Comparison of ENCODE assay signal across 1 cellular context in the genomic region with DNA sequence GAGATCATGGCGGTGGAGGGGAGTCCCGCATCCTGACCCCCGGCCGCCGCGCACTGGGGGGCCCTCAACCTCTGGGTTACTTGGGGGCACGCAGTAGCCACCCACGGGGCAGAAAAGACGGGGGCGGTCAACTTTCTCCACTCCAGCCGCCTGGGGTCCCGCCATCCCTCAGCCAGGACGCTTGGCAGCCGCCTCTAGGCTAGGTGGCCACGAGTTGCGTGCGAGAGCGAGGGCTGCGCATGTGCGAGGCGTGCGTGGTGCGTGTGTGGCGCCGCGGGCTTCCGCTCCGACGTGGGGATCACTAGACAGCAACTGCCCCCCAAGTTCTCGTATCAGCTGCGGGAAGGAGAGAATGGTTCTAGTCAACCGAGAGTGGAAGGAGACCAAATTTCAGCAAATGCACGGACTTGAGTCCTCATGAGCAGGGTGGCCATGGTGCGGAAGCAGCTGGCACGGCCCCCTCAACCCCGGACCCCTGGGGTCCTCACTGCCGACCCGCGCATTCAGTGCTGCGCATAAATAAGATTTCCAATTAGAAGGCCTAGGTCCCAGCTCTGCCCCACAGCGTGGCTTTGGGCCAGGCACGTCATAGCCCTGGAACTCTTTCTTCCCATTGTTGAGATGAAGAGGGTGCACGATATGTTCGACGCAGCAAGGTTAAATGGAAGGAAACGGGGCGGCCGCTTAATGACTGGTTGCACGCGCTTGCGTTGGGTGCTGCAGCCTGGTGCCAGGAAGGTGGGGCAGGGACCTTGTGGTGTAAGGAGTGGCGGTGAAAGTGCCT.
TF ChIP-seq lines count a peak whose summit lies in the region.

No MANE protein-coding gene starts in this region.

TF ChIP-seq in K562, 482 proteins besides CTCF, POLR2A, EP300 and RAD21 (continued from another document):
- TF ChIP-seq, protein P1, sequence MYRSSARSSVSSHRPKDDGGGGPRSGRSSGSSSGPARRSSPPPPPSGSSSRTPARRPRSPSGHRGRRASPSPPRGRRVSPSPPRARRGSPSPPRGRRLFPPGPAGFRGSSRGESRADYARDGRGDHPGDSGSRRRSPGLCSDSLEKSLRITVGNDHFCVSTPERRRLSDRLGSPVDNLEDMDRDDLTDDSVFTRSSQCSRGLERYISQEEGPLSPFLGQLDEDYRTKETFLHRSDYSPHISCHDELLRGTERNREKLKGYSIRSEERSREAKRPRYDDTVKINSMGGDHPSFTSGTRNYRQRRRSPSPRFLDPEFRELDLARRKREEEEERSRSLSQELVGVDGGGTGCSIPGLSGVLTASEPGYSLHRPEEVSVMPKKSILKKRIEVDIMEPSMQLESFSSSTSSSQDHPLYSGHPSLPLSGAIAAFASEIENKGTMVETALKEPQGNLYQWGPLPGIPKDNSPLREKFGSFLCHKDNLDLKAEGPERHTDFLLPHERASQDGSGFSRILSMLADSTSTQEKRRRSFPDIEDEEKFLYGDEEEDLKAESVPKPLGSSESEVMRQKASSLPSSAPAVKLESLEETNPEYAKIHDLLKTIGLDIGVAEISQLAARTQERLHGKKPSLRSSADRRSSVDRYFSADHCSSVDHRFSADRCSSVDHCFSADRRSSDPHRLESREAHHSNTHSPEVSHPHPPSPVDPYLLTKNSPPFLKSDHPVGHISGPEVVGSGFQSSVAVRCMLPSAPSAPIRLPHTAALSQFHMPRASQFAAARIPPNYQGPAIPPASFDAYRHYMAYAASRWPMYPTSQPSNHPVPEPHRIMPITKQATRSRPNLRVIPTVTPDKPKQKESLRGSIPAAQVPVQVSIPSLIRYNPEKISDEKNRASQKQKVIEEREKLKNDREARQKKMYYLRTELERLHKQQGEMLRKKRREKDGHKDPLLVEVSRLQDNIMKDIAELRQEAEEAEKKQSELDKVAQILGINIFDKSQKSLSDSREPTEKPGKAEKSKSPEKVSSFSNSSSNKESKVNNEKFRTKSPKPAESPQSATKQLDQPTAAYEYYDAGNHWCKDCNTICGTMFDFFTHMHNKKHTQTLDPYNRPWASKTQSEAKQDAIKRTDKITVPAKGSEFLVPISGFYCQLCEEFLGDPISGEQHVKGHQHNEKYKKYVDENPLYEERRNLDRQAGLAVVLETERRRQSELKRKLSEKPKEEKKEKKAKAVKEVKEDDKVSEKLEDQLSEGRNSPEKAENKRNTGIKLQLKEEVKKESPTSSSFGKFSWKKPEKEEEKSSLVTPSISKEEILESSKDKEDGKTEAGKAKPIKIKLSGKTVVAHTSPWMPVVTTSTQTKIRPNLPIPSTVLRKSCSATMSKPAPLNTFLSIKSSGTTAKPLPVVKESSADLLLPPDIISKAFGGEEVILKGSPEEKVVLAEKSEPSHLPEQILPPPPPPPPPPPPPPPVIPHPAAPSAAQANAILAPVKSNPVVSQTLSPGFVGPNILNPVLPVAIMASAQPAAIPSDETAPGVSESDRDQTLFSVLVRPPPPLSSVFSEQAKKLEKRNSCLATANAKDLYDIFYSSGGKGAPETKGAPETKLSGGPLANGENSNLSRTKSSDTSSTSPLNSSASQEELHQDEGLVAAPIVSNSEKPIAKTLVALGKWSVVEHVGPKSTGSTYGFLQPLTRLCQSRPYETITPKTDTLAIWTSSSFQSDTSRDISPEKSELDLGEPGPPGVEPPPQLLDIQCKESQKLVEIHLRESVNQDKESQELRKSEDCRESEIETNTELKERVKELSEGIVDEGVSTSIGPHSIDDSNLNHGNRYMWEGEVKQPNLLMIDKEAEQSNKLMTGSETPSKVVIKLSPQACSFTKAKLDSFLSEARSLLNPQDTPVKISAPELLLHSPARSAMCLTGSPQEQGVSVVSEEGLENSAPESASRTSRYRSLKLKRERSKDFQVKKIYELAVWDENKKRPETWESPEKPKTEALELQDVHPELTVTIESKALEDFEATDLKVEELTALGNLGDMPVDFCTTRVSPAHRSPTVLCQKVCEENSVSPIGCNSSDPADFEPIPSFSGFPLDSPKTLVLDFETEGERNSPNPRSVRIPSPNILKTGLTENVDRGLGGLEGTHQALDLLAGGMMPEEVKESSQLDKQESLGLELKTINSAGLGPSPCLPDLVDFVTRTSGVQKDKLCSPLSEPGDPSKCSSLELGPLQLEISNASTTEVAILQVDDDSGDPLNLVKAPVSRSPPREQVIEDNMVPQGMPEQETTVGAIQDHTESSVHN (IDR thresholded peaks at IDR 0.05; ENCODE audit: borderline replicate concordance in 1 of 2, low read depth in 1 of 2): no peak
- TF ChIP-seq, protein P2, sequence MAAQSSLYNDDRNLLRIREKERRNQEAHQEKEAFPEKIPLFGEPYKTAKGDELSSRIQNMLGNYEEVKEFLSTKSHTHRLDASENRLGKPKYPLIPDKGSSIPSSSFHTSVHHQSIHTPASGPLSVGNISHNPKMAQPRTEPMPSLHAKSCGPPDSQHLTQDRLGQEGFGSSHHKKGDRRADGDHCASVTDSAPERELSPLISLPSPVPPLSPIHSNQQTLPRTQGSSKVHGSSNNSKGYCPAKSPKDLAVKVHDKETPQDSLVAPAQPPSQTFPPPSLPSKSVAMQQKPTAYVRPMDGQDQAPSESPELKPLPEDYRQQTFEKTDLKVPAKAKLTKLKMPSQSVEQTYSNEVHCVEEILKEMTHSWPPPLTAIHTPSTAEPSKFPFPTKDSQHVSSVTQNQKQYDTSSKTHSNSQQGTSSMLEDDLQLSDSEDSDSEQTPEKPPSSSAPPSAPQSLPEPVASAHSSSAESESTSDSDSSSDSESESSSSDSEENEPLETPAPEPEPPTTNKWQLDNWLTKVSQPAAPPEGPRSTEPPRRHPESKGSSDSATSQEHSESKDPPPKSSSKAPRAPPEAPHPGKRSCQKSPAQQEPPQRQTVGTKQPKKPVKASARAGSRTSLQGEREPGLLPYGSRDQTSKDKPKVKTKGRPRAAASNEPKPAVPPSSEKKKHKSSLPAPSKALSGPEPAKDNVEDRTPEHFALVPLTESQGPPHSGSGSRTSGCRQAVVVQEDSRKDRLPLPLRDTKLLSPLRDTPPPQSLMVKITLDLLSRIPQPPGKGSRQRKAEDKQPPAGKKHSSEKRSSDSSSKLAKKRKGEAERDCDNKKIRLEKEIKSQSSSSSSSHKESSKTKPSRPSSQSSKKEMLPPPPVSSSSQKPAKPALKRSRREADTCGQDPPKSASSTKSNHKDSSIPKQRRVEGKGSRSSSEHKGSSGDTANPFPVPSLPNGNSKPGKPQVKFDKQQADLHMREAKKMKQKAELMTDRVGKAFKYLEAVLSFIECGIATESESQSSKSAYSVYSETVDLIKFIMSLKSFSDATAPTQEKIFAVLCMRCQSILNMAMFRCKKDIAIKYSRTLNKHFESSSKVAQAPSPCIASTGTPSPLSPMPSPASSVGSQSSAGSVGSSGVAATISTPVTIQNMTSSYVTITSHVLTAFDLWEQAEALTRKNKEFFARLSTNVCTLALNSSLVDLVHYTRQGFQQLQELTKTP (IDR thresholded peaks at IDR 0.05; ENCODE audit: low read depth in 1 of 2, partially characterized antibody in 2 of 2): no peak
- TF ChIP-seq PYGO2 (tag; IDR thresholded peaks at IDR 0.05) (no peak), FOSL1 (tag; conservative IDR thresholded peaks at IDR 0.05) (no peak), SRSF9 (IDR thresholded peaks at IDR 0.05; ENCODE audit: borderline replicate concordance, low read depth, low read length) (no peak), MCM5 (IDR thresholded peaks at IDR 0.05; ENCODE audit: low read depth) (no peak), ZFPM2 (CRISPR knock-in tag; IDR thresholded peaks at IDR 0.05) (no peak), SMC3 (conservative IDR thresholded peaks at IDR 0.05; ENCODE audit: insufficient read depth, low read depth, low read length) (no peak), MAFF (IDR thresholded peaks at IDR 0.05; ENCODE audit: low read length) (no peak), SNIP1 (IDR thresholded peaks at IDR 0.05; ENCODE audit: low read depth) (no peak), FOXJ2 (tag; IDR thresholded peaks at IDR 0.05) (no peak)
- TF ChIP-seq, protein P3, sequence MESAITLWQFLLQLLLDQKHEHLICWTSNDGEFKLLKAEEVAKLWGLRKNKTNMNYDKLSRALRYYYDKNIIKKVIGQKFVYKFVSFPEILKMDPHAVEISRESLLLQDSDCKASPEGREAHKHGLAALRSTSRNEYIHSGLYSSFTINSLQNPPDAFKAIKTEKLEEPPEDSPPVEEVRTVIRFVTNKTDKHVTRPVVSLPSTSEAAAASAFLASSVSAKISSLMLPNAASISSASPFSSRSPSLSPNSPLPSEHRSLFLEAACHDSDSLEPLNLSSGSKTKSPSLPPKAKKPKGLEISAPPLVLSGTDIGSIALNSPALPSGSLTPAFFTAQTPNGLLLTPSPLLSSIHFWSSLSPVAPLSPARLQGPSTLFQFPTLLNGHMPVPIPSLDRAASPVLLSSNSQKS (CRISPR knock-in tag; IDR thresholded peaks at IDR 0.05): no peak
- TF ChIP-seq, protein P4, sequence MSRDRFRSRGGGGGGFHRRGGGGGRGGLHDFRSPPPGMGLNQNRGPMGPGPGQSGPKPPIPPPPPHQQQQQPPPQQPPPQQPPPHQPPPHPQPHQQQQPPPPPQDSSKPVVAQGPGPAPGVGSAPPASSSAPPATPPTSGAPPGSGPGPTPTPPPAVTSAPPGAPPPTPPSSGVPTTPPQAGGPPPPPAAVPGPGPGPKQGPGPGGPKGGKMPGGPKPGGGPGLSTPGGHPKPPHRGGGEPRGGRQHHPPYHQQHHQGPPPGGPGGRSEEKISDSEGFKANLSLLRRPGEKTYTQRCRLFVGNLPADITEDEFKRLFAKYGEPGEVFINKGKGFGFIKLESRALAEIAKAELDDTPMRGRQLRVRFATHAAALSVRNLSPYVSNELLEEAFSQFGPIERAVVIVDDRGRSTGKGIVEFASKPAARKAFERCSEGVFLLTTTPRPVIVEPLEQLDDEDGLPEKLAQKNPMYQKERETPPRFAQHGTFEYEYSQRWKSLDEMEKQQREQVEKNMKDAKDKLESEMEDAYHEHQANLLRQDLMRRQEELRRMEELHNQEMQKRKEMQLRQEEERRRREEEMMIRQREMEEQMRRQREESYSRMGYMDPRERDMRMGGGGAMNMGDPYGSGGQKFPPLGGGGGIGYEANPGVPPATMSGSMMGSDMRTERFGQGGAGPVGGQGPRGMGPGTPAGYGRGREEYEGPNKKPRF (IDR thresholded peaks at IDR 0.05; ENCODE audit: low read depth, low read length): no peak
- TF ChIP-seq, protein P5, sequence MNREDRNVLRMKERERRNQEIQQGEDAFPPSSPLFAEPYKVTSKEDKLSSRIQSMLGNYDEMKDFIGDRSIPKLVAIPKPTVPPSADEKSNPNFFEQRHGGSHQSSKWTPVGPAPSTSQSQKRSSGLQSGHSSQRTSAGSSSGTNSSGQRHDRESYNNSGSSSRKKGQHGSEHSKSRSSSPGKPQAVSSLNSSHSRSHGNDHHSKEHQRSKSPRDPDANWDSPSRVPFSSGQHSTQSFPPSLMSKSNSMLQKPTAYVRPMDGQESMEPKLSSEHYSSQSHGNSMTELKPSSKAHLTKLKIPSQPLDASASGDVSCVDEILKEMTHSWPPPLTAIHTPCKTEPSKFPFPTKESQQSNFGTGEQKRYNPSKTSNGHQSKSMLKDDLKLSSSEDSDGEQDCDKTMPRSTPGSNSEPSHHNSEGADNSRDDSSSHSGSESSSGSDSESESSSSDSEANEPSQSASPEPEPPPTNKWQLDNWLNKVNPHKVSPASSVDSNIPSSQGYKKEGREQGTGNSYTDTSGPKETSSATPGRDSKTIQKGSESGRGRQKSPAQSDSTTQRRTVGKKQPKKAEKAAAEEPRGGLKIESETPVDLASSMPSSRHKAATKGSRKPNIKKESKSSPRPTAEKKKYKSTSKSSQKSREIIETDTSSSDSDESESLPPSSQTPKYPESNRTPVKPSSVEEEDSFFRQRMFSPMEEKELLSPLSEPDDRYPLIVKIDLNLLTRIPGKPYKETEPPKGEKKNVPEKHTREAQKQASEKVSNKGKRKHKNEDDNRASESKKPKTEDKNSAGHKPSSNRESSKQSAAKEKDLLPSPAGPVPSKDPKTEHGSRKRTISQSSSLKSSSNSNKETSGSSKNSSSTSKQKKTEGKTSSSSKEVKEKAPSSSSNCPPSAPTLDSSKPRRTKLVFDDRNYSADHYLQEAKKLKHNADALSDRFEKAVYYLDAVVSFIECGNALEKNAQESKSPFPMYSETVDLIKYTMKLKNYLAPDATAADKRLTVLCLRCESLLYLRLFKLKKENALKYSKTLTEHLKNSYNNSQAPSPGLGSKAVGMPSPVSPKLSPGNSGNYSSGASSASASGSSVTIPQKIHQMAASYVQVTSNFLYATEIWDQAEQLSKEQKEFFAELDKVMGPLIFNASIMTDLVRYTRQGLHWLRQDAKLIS (CRISPR knock-in tag; IDR thresholded peaks at IDR 0.05): no peak
